In genomic region chr10:17512341-17513001, GRCh38 we compare ENCODE assay signal across 8 cellular contexts. TPM values are rescaled to one million over a fixed set of nuclear protein-coding genes. Genes with fewer than 3 reads are reported as not detected.
DNase-seq lines count a peak whose midpoint lies in the region; ATAC-seq and TF ChIP-seq lines count a peak whose summit lies in the region.

No MANE protein-coding gene starts in this region.

- BruUV-seq in Panc1 (replicated peaks; lab: Mats Ljungman, UMichigan), result no TSS peak

- H3K9me3 Mint-ChIP-seq in osteocyte (ENCODE audit: unreplicated experiment) (no peaks in the 10 kb centered on the region), glutamatergic neuron (ENCODE audit: unreplicated experiment) (peaks cover 3% of the 10 kb centered on the region)

- DNase-seq in ELF-1 (ENCODE audit: low read depth, low spot score), result peak; percentile 36
- DNase-seq in Panc1 (ENCODE audit: low read depth, low spot score), result peak; percentile 88
- peak; percentile 85 for DNase-seq in fibroblast of gingiva (ENCODE audit: low read depth)
- peak; percentile 83 for DNase-seq in osteocyte (ENCODE audit: extremely low spot score, unreplicated experiment)
- DNase-seq in glutamatergic neuron, result no peak
- no peak for DNase-seq in ecto neural progenitor cell (ENCODE audit: low spot score)
- DNase-seq in NCI-H82 treated with DMSO at 0.1 percent for 48 hours (lab: John Stamatoyannopoulos, UW; ENCODE audit: unreplicated experiment), result no peak

- H3K27ac Mint-ChIP-seq in osteocyte (ENCODE audit: unreplicated experiment), result peak overlapping the region; percentile 92
- H3K27ac Mint-ChIP-seq in glutamatergic neuron (ENCODE audit: unreplicated experiment), result no peak overlapping the region

- H3K27me3 ChIP-seq in Panc1 (ENCODE audit: control insufficient read depth, insufficient read depth, low read length), result no peaks in the 10 kb centered on the region

- no peaks in the 10 kb centered on the region for H3K27me3 Mint-ChIP-seq in osteocyte (ENCODE audit: unreplicated experiment)
- peaks cover 3% of the 10 kb centered on the region for H3K27me3 Mint-ChIP-seq in glutamatergic neuron (ENCODE audit: unreplicated experiment)

- peaks cover 36% of the 10 kb centered on the region for H3K4me1 Mint-ChIP-seq in osteocyte (ENCODE audit: unreplicated experiment)
- H3K4me1 Mint-ChIP-seq in glutamatergic neuron (ENCODE audit: low read depth, unreplicated experiment), result no peaks in the 10 kb centered on the region

- peak overlapping the region; percentile 91 for H3K27ac ChIP-seq in Panc1 (ENCODE audit: low read length)

- H3K4me3 Mint-ChIP-seq in osteocyte (ENCODE audit: unreplicated experiment) (peak overlapping the region; percentile 42), glutamatergic neuron (ENCODE audit: unreplicated experiment) (no peak overlapping the region)

- in situ Hi-C loops in Panc1 (cut with HindIII; ENCODE audit: low pct_unique_long_range_greater_than_20kb, low sequenced_read_pairs), result no loop called here

- ATAC-seq in Panc1, result peak; percentile 97
- no peak for ATAC-seq in GM21786 (IDR thresholded peaks at IDR 0.05; ENCODE audit: unreplicated experiment)

- intact Hi-C loops in Panc1 (cut with micrococcal nuclease; ENCODE audit: unreplicated experiment), result no loop called here

- TF ChIP-seq CTCF in Panc1 (IDR thresholded peaks at IDR 0.05) (no peak), osteocyte (IDR thresholded peaks at IDR 0.05) (no peak), glutamatergic neuron (IDR thresholded peaks at IDR 0.05; ENCODE audit: partially characterized antibody, unreplicated experiment) (no peak)

- CTCF ChIA-PET in Panc1 (lab: Charles Lee), result interaction anchor here (0.7 kb wide), 1 partner anchor 282 kb away, joined by 3 read pairs; no protein-coding TSS in a partner anchor

- H3K36me3 Mint-ChIP-seq in osteocyte (ENCODE audit: unreplicated experiment) (no peaks in the 10 kb centered on the region), glutamatergic neuron (ENCODE audit: unreplicated experiment) (peaks cover 6% of the 10 kb centered on the region)

- H3K9me3 ChIP-seq in Panc1 (ENCODE audit: control insufficient read depth, insufficient read depth, low read depth, low read length), result no peaks in the 10 kb centered on the region

- POLR2A ChIA-PET in Panc1 (lab: Charles Lee), result no interaction called here

- peaks cover 21% of the 10 kb centered on the region for H3K4me1 ChIP-seq in Panc1 (ENCODE audit: control insufficient read depth, insufficient read depth, low read length)

- H3K4me3 ChIP-seq in Panc1 (ENCODE audit: low read depth in 2 of 2, low read length in 2 of 2), result peak overlapping the region in 1 of 2 experiments; percentile 9; a peak in 1 of 4 replicates

- no peaks in the 10 kb centered on the region for H3K36me3 ChIP-seq in Panc1 (ENCODE audit: control insufficient read depth, insufficient read depth, low read length)

RNA-seq across cellular contexts. Expression of gene ST8SIA6, which starts 58.1 kb away (rescaled TPM):
- 0.82 TPM for total RNA-seq in Panc1 (2021; ENCODE audit: unreplicated experiment)
- polyA plus RNA-seq in Panc1 (2012; ENCODE audit: insufficient read length), result 1.2 TPM
- total RNA-seq in osteocyte, result not detected in 2 replicates
- not detected for total RNA-seq in glutamatergic neuron (ENCODE audit: unreplicated experiment)

Comparison
In these comparisons a context has a peak if more than half of its experiments do, and no peak if none do; other contexts are left out.
1. DNase-seq: peak in ELF-1 (single experiment), Panc1 (single experiment), fibroblast of gingiva (single experiment) and osteocyte (single experiment); none in glutamatergic neuron (single experiment), ecto neural progenitor cell (single experiment) and NCI-H82 treated with DMSO at 0.1 percent for 48 hours (single experiment).